In the genomic region with DNA sequence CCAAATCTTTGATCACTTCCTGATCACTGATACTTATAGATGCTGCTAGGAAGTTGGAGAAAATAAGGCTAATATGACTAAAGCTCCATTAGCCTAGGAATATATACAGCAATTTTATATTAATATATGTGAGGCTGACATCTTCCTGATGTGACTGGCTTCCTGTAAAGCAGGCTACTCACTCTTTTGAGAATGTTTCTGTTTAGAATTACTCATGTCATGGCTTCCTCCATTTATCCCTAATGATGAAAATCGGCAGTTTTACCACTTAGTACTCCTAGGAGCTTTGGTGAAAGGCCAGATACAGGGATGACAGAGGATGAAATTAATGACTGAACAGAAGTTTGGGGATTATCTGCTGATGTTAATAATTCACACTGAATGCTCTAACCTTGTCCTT, we compare ENCODE assay signal across 13 cellular contexts. TPM values are rescaled to one million over a fixed set of nuclear protein-coding genes. Genes with fewer than 3 reads are reported as not detected.
DNase-seq lines count a peak whose midpoint lies in the region; ATAC-seq and TF ChIP-seq lines count a peak whose summit lies in the region.
"Had no signal": no experiment of that assay in that cellular context is flagged by ENCODE, and none has a peak within 500 bp of the region (broad histone marks: within the 10 kb centered on the region; RNA-seq: fewer than 3 reads in every experiment).

No MANE protein-coding gene starts in this region.

- TF ChIP-seq CTCF in heart right ventricle (IDR thresholded peaks at IDR 0.05): no peak
- no peak for TF ChIP-seq CTCF in suprapubic skin (IDR thresholded peaks at IDR 0.05)
- no peak for TF ChIP-seq CTCF in lower lobe of right lung (IDR thresholded peaks at IDR 0.05)
- TF ChIP-seq CTCF in mesothelial cell of epicardium (IDR thresholded peaks at IDR 0.05; ENCODE audit: unreplicated experiment): no peak

- DNase-seq in heart right ventricle: no peak
- no peak for DNase-seq in Right ventricle myocardium inferior (ENCODE audit: missing footprints)
- no peak for DNase-seq in activated CD4-positive, alpha-beta memory T cell treated with anti-CD3 and anti-CD28 coated beads for 36 hours
- no peak for DNase-seq in suprapubic skin (ENCODE audit: low spot score in 2 of 2)
- no peak for DNase-seq in lower lobe of right lung
- no peak for DNase-seq in mesothelial cell of epicardium (ENCODE audit: low spot score in 2 of 2, unreplicated experiment in 2 of 2)
- DNase-seq: activated CD4-positive, alpha-beta T cell treated with anti-CD3 and anti-CD28 coated beads for 1 hour; AML-193; nephron progenitor cell; Peyer's patch; uterus had no signal

- H3K27me3 Mint-ChIP-seq in activated CD4-positive, alpha-beta memory T cell treated with anti-CD3 and anti-CD28 coated beads for 36 hours: peaks cover 14% of the 10 kb centered on the region
- H3K27me3 Mint-ChIP-seq in mesothelial cell of epicardium (ENCODE audit: low read depth): peaks cover 18% of the 10 kb centered on the region

- no peaks in the 10 kb centered on the region for H3K36me3 Mint-ChIP-seq in activated CD4-positive, alpha-beta memory T cell treated with anti-CD3 and anti-CD28 coated beads for 36 hours
- H3K36me3 Mint-ChIP-seq in mesothelial cell of epicardium: no peaks in the 10 kb centered on the region

- CTCF ChIA-PET in activated CD4-positive, alpha-beta memory T cell treated with anti-CD3 and anti-CD28 coated beads for 36 hours (lab: Charles Lee): interaction anchor here (1.0 to 3.7 kb wide), 14 partner anchors 7 to 137 kb away, joined by 3 to 54 read pairs (median 7); partner anchors contain the start of gene TP53BP1

- intact Hi-C loops in heart right ventricle (cut with DNase I): loop anchor here in 3 of 10 donors (5.0 to 10.0 kb wide), 3 partner anchors 69 to 139 kb away; partner anchors contain the start of genes TUBGCP4 (in 1 of the 3) and ZSCAN29 (in 1 of the 3)
- intact Hi-C loops in Right ventricle myocardium inferior (cut with DNase I): no loop called here
- intact Hi-C loops in activated CD4-positive, alpha-beta memory T cell treated with anti-CD3 and anti-CD28 coated beads for 36 hours (cut with micrococcal nuclease): loop anchor here (10.0 kb wide), 2 partner anchors 139 to 231 kb away; partner anchors contain the start of genes PDIA3, TUBGCP4 and ZSCAN29
- intact Hi-C loops in lower lobe of right lung (cut with DNase I): no loop called here

- peaks cover 14 to 84% (median 53%) of the 10 kb centered on the region in 9 donors for H3K4me1 ChIP-seq in heart right ventricle
- peaks cover 68% of the 10 kb centered on the region for H3K4me1 ChIP-seq in suprapubic skin
- H3K4me1 ChIP-seq in lower lobe of right lung: peaks cover 37% of the 10 kb centered on the region

- peak overlapping the region; percentile 59 for H3K27ac Mint-ChIP-seq in activated CD4-positive, alpha-beta memory T cell treated with anti-CD3 and anti-CD28 coated beads for 36 hours
- H3K27ac Mint-ChIP-seq in mesothelial cell of epicardium: no peak overlapping the region
- H3K27ac Mint-ChIP-seq: nephron progenitor cell had no signal

- H3K9me3 ChIP-seq in heart right ventricle (no peaks in the 10 kb centered on the region), suprapubic skin (no peaks in the 10 kb centered on the region), lower lobe of right lung (no peaks in the 10 kb centered on the region)
- H3K9me3 ChIP-seq: Peyer's patch, uterus had no signal

- POLR2A ChIA-PET in activated CD4-positive, alpha-beta memory T cell treated with anti-CD3 and anti-CD28 coated beads for 36 hours (lab: Charles Lee): no interaction called here

- no peak overlapping the region for H3K4me3 Mint-ChIP-seq in activated CD4-positive, alpha-beta memory T cell treated with anti-CD3 and anti-CD28 coated beads for 36 hours
- no peak overlapping the region for H3K4me3 Mint-ChIP-seq in mesothelial cell of epicardium
- H3K4me3 Mint-ChIP-seq: nephron progenitor cell had no signal

- H3K9me3 Mint-ChIP-seq in activated CD4-positive, alpha-beta memory T cell treated with anti-CD3 and anti-CD28 coated beads for 36 hours: no peaks in the 10 kb centered on the region
- no peaks in the 10 kb centered on the region for H3K9me3 Mint-ChIP-seq in mesothelial cell of epicardium
- H3K9me3 Mint-ChIP-seq: nephron progenitor cell had no signal

- peaks cover 0 to 29% (median 0%) of the 10 kb centered on the region in 7 donors for H3K27me3 ChIP-seq in heart right ventricle
- no peaks in the 10 kb centered on the region for H3K27me3 ChIP-seq in layer of hippocampus (ENCODE audit: control insufficient read depth, insufficient read depth, low read length)
- peaks cover 3% of the 10 kb centered on the region for H3K27me3 ChIP-seq in suprapubic skin
- peaks cover 5% of the 10 kb centered on the region for H3K27me3 ChIP-seq in lower lobe of right lung (ENCODE audit: low read depth)
- H3K27me3 ChIP-seq: Peyer's patch, uterus had no signal

- H3K36me3 ChIP-seq in heart right ventricle (no peaks in the 10 kb centered on the region), suprapubic skin (no peaks in the 10 kb centered on the region), lower lobe of right lung (no peaks in the 10 kb centered on the region)
- H3K36me3 ChIP-seq: Peyer's patch, uterus had no signal

- no peak for TF ChIP-seq EP300 in suprapubic skin (IDR thresholded peaks at IDR 0.05)

- H3K27ac ChIP-seq in heart right ventricle: peak overlapping the region in 9 of 10 donors; percentile 2 to 89 (median 49)
- H3K27ac ChIP-seq in layer of hippocampus (ENCODE audit: low read depth, low read length): peak overlapping the region; percentile 94
- H3K27ac ChIP-seq in suprapubic skin: peak overlapping the region; percentile 52
- H3K27ac ChIP-seq in lower lobe of right lung: no peak overlapping the region
- H3K27ac ChIP-seq: uterus had no signal

- no peak for TF ChIP-seq POLR2A in suprapubic skin (IDR thresholded peaks at IDR 0.05)

- H3K4me3 ChIP-seq in heart right ventricle (no peak overlapping the region), suprapubic skin (no peak overlapping the region), lower lobe of right lung (no peak overlapping the region)
- H3K4me3 ChIP-seq: Peyer's patch, uterus had no signal

- ATAC-seq in heart right ventricle (no peak), Right ventricle myocardium inferior (no peak), lower lobe of right lung (no peak), HG03342 (IDR thresholded peaks at IDR 0.05; ENCODE audit: unreplicated experiment) (no peak)

- WGBS in heart right ventricle, 2 donors: 61 to 63% methylated on average over 1 of the region's 1 CpG
- WGBS in suprapubic skin: 72% methylated on average over 1 of the region's 1 CpG

- peaks cover 37% of the 10 kb centered on the region for H3K4me1 Mint-ChIP-seq in activated CD4-positive, alpha-beta memory T cell treated with anti-CD3 and anti-CD28 coated beads for 36 hours (ENCODE audit: low read depth)
- H3K4me1 Mint-ChIP-seq in mesothelial cell of epicardium: peaks cover 57% of the 10 kb centered on the region

RNA-seq across cellular contexts. Expression of gene MAP1A, which starts 3.9 kb away (rescaled TPM):
- 100 to 1,000 TPM in 2 of 10 donors, 10 to 100 TPM in 8; 21.3 to 139 (median 51.6) TPM for total RNA-seq in heart right ventricle
- polyA plus RNA-seq in heart right ventricle: 10 to 100 TPM in 1 of 2 donors, 1 to 10 TPM in 1; 3.4 to 17.5 TPM
- total RNA-seq in Right ventricle myocardium inferior: 21.4 TPM
- total RNA-seq in activated CD4-positive, alpha-beta memory T cell treated with anti-CD3 and anti-CD28 coated beads for 36 hours: 1 to 10 TPM; 1.5 TPM
- 1 to 10 TPM; 2.4 to 5.7 (median 4.0) TPM for total RNA-seq in suprapubic skin
- total RNA-seq in lower lobe of right lung: 7.1 TPM
- 13.7 to 13.9 TPM (median 13.7 TPM) in 3 replicates for total RNA-seq in mesothelial cell of epicardium

RNA-seq across cellular contexts. Expression of gene TP53BP1, which starts 20.6 kb away (rescaled TPM):
- total RNA-seq in heart right ventricle (10 to 100 TPM; 21.2 to 35.2 (median 29.3) TPM), Right ventricle myocardium inferior (24.3 TPM), suprapubic skin (10 to 100 TPM; 17.6 to 49.4 (median 29.0) TPM), lower lobe of right lung (41.0 TPM), mesothelial cell of epicardium (103 to 112 TPM (median 108 TPM) in 3 replicates)
- 10 to 100 TPM; 11.2 to 12.6 TPM for polyA plus RNA-seq in heart right ventricle
- total RNA-seq in activated CD4-positive, alpha-beta memory T cell treated with anti-CD3 and anti-CD28 coated beads for 36 hours: 10 to 100 TPM; 26.4 to 32.0 TPM
